ENCODE assay signal across 1 cellular context in the genomic region with DNA sequence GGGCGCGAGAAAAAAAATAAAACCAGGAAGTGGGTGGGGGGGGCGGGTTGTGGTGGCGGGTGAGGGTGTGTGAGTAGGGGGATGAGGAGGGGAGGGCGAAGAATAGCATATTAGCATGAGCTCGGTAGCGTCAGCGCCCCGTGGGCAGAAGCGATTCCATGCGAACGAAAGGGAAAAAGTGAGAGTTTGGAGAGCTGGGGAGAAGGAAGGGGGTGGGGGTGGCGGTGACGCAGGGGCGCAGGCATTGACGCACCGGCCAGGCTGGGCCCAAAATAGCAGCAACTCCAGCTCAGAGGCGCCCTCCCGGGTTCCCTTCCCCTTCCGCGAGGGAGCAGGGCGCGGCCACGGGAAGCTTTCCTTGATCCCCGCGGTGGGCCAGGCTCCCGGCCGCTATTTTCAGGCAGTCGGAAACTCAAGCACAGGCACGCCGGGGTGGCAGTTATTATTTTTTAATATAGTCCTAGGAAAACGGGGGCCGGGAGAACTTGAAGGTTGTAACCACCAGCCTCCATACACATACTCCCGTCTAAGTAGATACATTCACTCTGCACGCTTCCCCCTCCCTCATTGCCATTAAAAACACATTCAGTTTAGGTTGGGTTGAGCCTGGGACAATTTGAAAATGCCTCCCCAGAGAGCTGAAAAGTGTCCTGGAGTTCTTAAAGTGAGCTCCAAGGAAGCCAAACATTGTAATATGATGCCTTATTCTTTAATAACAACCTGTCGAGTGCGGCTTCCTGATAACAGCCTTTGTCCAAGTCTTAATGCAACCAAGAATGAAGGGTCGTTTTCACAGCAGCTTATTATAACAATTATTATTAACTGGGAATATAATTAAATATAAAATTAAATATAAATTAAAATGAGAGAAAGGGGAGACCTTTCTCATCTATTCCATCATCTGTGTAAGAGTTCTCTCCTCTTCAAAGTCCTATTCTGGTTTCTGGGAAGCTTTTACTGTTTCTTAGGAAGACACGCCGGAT.
TF ChIP-seq lines count a peak whose summit lies in the region.

No MANE protein-coding gene starts in this region.

TF ChIP-seq in GM12878, 131 proteins besides CTCF, POLR2A, EP300 and RAD21 (continued from another document and continues in another):
- TF ChIP-seq RB1 (IDR thresholded peaks at IDR 0.05; ENCODE audit: borderline replicate concordance) = peak; percentile 25; the same call in 1 of the 2 replicates
- 0 out of 2 replicates have a peak, but pooled peaks have one; percentile 12 for TF ChIP-seq TAF1 (IDR thresholded peaks at IDR 0.05; ENCODE audit: borderline replicate concordance, low read depth, low read length)
- TF ChIP-seq SMC3 (IDR thresholded peaks at IDR 0.05; ENCODE audit: borderline replicate concordance, low read length) = no peak
- TF ChIP-seq SP1 (IDR thresholded peaks at IDR 0.05; ENCODE audit: low read depth, low read length) = peak; percentile 66
- TF ChIP-seq E2F8 (IDR thresholded peaks at IDR 0.05; ENCODE audit: low read depth, partially characterized antibody) = no peak
- peak; percentile 99 for TF ChIP-seq IKZF1 (conservative IDR thresholded peaks at IDR 0.05)
- TF ChIP-seq SREBF1 (IDR thresholded peaks at IDR 0.05; ENCODE audit: low read length) = no peak
- no peak for TF ChIP-seq PRDM15 (CRISPR knock-in tag; IDR thresholded peaks at IDR 0.05)
- TF ChIP-seq, protein P1, sequence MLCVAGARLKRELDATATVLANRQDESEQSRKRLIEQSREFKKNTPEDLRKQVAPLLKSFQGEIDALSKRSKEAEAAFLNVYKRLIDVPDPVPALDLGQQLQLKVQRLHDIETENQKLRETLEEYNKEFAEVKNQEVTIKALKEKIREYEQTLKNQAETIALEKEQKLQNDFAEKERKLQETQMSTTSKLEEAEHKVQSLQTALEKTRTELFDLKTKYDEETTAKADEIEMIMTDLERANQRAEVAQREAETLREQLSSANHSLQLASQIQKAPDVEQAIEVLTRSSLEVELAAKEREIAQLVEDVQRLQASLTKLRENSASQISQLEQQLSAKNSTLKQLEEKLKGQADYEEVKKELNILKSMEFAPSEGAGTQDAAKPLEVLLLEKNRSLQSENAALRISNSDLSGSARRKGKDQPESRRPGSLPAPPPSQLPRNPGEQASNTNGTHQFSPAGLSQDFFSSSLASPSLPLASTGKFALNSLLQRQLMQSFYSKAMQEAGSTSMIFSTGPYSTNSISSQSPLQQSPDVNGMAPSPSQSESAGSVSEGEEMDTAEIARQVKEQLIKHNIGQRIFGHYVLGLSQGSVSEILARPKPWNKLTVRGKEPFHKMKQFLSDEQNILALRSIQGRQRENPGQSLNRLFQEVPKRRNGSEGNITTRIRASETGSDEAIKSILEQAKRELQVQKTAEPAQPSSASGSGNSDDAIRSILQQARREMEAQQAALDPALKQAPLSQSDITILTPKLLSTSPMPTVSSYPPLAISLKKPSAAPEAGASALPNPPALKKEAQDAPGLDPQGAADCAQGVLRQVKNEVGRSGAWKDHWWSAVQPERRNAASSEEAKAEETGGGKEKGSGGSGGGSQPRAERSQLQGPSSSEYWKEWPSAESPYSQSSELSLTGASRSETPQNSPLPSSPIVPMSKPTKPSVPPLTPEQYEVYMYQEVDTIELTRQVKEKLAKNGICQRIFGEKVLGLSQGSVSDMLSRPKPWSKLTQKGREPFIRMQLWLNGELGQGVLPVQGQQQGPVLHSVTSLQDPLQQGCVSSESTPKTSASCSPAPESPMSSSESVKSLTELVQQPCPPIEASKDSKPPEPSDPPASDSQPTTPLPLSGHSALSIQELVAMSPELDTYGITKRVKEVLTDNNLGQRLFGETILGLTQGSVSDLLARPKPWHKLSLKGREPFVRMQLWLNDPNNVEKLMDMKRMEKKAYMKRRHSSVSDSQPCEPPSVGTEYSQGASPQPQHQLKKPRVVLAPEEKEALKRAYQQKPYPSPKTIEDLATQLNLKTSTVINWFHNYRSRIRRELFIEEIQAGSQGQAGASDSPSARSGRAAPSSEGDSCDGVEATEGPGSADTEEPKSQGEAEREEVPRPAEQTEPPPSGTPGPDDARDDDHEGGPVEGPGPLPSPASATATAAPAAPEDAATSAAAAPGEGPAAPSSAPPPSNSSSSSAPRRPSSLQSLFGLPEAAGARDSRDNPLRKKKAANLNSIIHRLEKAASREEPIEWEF (IDR thresholded peaks at IDR 0.05; ENCODE audit: insufficient replicate concordance, low read depth, low read length) = no peak
- no peak for TF ChIP-seq STAT3 (IDR thresholded peaks at IDR 0.05; ENCODE audit: low read depth, low read length)
- no peak for TF ChIP-seq ZSCAN29 (IDR thresholded peaks at IDR 0.05)
- no peak for TF ChIP-seq NRF1 (conservative IDR thresholded peaks at IDR 0.05; ENCODE audit: low read depth, low read length)
- no peak for TF ChIP-seq FOS (IDR thresholded peaks at IDR 0.05; ENCODE audit: borderline replicate concordance, extremely low read depth, insufficient read length)
- TF ChIP-seq MTA3 (IDR thresholded peaks at IDR 0.05; ENCODE audit: borderline replicate concordance, low read length) = no peak
- TF ChIP-seq POLR2AphosphoS5 (IDR thresholded peaks at IDR 0.05; ENCODE audit: low read length) = no peak
- no peak for TF ChIP-seq CEBPB (IDR thresholded peaks at IDR 0.05; ENCODE audit: borderline replicate concordance in 1 of 2, low read depth in 2 of 2, low read length in 2 of 2)
- TF ChIP-seq IRF3 (IDR thresholded peaks at IDR 0.05) = no peak
- no peak for TF ChIP-seq SMARCA5 (IDR thresholded peaks at IDR 0.05)
- TF ChIP-seq ZBED1 (IDR thresholded peaks at IDR 0.05; ENCODE audit: borderline replicate concordance) = no peak
- TF ChIP-seq PAX5 (IDR thresholded peaks at IDR 0.05; ENCODE audit: borderline replicate concordance, low read depth, low read length) = peak; percentile 76; the same call in 1 of the 2 replicates
- peak; percentile 84 for TF ChIP-seq CHD2 (IDR thresholded peaks at IDR 0.05; ENCODE audit: borderline replicate concordance, low read depth, low read length)
- TF ChIP-seq, protein P2, sequence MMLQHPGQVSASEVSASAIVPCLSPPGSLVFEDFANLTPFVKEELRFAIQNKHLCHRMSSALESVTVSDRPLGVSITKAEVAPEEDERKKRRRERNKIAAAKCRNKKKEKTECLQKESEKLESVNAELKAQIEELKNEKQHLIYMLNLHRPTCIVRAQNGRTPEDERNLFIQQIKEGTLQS (IDR thresholded peaks at IDR 0.05; ENCODE audit: borderline replicate concordance, extremely low read depth, low read depth, low read length) = no peak
- TF ChIP-seq, protein P3, sequence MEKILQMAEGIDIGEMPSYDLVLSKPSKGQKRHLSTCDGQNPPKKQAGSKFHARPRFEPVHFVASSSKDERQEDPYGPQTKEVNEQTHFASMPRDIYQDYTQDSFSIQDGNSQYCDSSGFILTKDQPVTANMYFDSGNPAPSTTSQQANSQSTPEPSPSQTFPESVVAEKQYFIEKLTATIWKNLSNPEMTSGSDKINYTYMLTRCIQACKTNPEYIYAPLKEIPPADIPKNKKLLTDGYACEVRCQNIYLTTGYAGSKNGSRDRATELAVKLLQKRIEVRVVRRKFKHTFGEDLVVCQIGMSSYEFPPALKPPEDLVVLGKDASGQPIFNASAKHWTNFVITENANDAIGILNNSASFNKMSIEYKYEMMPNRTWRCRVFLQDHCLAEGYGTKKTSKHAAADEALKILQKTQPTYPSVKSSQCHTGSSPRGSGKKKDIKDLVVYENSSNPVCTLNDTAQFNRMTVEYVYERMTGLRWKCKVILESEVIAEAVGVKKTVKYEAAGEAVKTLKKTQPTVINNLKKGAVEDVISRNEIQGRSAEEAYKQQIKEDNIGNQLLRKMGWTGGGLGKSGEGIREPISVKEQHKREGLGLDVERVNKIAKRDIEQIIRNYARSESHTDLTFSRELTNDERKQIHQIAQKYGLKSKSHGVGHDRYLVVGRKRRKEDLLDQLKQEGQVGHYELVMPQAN (conservative IDR thresholded peaks at IDR 0.05) = no peak
- no peak for TF ChIP-seq USF1 (IDR thresholded peaks at IDR 0.05; ENCODE audit: borderline replicate concordance, extremely low read length, insufficient read depth, low read depth, low read length)
- TF ChIP-seq DPF2 (IDR thresholded peaks at IDR 0.05) = 0 out of 2 replicates have a peak, but pooled peaks have one; percentile 64
- peak in 1 of 2 experiments; percentile 9; a peak in 1 of 3 replicates for TF ChIP-seq EGR1 (IDR thresholded peaks at IDR 0.05; ENCODE audit: borderline replicate concordance in 1 of 2, low read depth in 2 of 2, low read length in 2 of 2)
- TF ChIP-seq, protein P4, sequence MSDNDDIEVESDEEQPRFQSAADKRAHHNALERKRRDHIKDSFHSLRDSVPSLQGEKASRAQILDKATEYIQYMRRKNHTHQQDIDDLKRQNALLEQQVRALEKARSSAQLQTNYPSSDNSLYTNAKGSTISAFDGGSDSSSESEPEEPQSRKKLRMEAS (IDR thresholded peaks at IDR 0.05; ENCODE audit: low read depth, low read length) = no peak; the same call in 1 of the 2 replicates
- no peak for TF ChIP-seq HCFC1 (IDR thresholded peaks at IDR 0.05; ENCODE audit: low read length)
- no peak for TF ChIP-seq IRF4 (IDR thresholded peaks at IDR 0.05; ENCODE audit: low read depth, low read length)
- peak; percentile 32; the same call in 1 of the 2 replicates for TF ChIP-seq SIN3A (IDR thresholded peaks at IDR 0.05; ENCODE audit: low read depth, low read length)
- TF ChIP-seq HDGF (IDR thresholded peaks at IDR 0.05) = peak; percentile 61; the same call in 1 of the 2 replicates
- no peak for TF ChIP-seq BCLAF1 (IDR thresholded peaks at IDR 0.05)
